In the genomic region with DNA sequence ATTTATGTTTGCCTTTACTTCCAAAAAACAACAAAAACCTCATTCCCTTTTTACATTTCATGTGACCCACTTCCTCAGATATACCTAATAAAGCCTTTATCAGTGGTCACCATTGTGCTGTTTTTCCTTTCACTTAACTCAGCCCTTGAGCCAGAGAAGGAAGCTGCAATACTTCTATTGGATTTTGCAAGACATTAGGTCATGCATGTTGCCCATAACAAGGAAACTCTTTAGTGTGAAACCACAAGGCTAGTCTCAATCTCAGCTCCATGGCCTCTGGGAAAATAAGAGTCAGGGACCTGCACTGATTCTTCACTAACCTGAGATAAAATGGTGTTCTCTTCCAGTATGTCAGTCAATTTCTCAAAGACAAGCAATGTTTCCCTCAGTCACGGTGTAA, we compare ENCODE assay signal across 1 cellular context.
TF ChIP-seq lines count a peak whose summit lies in the region.

No MANE protein-coding gene starts in this region.

TF ChIP-seq in HCT116, 20 proteins besides CTCF, POLR2A, EP300 and RAD21 (continued from another document):
- TF ChIP-seq, protein P1, sequence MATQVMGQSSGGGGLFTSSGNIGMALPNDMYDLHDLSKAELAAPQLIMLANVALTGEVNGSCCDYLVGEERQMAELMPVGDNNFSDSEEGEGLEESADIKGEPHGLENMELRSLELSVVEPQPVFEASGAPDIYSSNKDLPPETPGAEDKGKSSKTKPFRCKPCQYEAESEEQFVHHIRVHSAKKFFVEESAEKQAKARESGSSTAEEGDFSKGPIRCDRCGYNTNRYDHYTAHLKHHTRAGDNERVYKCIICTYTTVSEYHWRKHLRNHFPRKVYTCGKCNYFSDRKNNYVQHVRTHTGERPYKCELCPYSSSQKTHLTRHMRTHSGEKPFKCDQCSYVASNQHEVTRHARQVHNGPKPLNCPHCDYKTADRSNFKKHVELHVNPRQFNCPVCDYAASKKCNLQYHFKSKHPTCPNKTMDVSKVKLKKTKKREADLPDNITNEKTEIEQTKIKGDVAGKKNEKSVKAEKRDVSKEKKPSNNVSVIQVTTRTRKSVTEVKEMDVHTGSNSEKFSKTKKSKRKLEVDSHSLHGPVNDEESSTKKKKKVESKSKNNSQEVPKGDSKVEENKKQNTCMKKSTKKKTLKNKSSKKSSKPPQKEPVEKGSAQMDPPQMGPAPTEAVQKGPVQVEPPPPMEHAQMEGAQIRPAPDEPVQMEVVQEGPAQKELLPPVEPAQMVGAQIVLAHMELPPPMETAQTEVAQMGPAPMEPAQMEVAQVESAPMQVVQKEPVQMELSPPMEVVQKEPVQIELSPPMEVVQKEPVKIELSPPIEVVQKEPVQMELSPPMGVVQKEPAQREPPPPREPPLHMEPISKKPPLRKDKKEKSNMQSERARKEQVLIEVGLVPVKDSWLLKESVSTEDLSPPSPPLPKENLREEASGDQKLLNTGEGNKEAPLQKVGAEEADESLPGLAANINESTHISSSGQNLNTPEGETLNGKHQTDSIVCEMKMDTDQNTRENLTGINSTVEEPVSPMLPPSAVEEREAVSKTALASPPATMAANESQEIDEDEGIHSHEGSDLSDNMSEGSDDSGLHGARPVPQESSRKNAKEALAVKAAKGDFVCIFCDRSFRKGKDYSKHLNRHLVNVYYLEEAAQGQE (IDR thresholded peaks at IDR 0.05; ENCODE audit: low read depth), result no peak
